In genomic region chr5:29944327-29944726, GRCh38 we compare ENCODE assay signal across 37 cellular contexts.
"Had no signal": no experiment of that assay in that cellular context is flagged by ENCODE, and none has a peak within 500 bp of the region (broad histone marks: within the 10 kb centered on the region; RNA-seq: fewer than 3 reads in every experiment).

No MANE protein-coding gene starts in this region.

- DNase-seq: Karpas-422, Kasumi-1, MG63, MM.1S, MV-4-11, NCI-H1048, NCI-H1092, NCI-H1092 treated with DMSO at 0.1 percent for 48 hours, NCI-H1105, NCI-H1105 treated with DMSO at 0.1 percent for 48 hours, NCI-H1417, NCI-H1417 treated with DMSO at 0.1 percent for 48 hours, NCI-H1436, NCI-H1436 treated with DMSO at 0.1 percent for 48 hours, NCI-H146, NCI-H1694, NCI-H1694 treated with DMSO at 0.1 percent for 48 hours, NCI-H187, NCI-H187 treated with DMSO at 0.1 percent for 48 hours, NCI-H1930, NCI-H2029, NCI-H2029 treated with DMSO at 0.1 percent for 48 hours, NCI-H2081, NCI-H2081 treated with DMSO at 0.1 percent for 48 hours, NCI-H2107, NCI-H2171, NCI-H2171 treated with DMSO at 0.1 percent for 48 hours, NCI-H2227 treated with DMSO at 0.1 percent for 48 hours, NCI-H226, NCI-H345, NCI-H446, NCI-H446 treated with DMSO at 0.1 percent for 48 hours, NCI-H510A, NCI-H510A treated with DMSO at 0.1 percent for 48 hours, NCI-H524, NCI-H524 treated with DMSO at 0.1 percent for 48 hours, NCI-H526 had no signal

- H3K4me3 ChIP-seq: MG63 had no signal

- H3K36me3 ChIP-seq: MG63 had no signal

- H3K27me3 ChIP-seq: MG63 had no signal

- H3K9me3 ChIP-seq: MG63 had no signal
